13 cellular contexts compared by ENCODE assay signal in genomic region chr9:110835404-110835803, GRCh38.
DNase-seq lines count a peak whose midpoint lies in the region; TF ChIP-seq lines count a peak whose summit lies in the region.
"Had no signal": no experiment of that assay in that cellular context is flagged by ENCODE, and none has a peak within 500 bp of the region (broad histone marks: within the 10 kb centered on the region; RNA-seq: fewer than 3 reads in every experiment).

No MANE protein-coding gene starts in this region.

- H3K27me3 Mint-ChIP-seq in mesothelial cell of epicardium (ENCODE audit: low read depth) (no peaks in the 10 kb centered on the region), CD14-positive monocyte (ENCODE audit: low read depth in 3 of 3) (peaks cover 0 to 3% (median 0%) of the 10 kb centered on the region in 3 donors)

- H3K27ac ChIP-seq in sigmoid colon: no peak overlapping the region
- H3K27ac ChIP-seq: stomach had no signal

- no peak for TF ChIP-seq CTCF in cardiac fibroblast (IDR thresholded peaks at IDR 0.05; ENCODE audit: low read depth, low read length)
- no peak for TF ChIP-seq CTCF in mesothelial cell of epicardium (IDR thresholded peaks at IDR 0.05; ENCODE audit: unreplicated experiment)
- no peak for TF ChIP-seq CTCF in sigmoid colon (IDR thresholded peaks at IDR 0.05)
- TF ChIP-seq CTCF in CD14-positive monocyte (IDR thresholded peaks at IDR 0.05): no peak

- no peak for TF ChIP-seq RAD21 in Ishikawa (IDR thresholded peaks at IDR 0.05; ENCODE audit: low read depth)

- H3K4me1 Mint-ChIP-seq in mesothelial cell of epicardium: peaks cover 14% of the 10 kb centered on the region
- H3K4me1 Mint-ChIP-seq in CD14-positive monocyte: no peaks in the 10 kb centered on the region

- intact Hi-C loops in sigmoid colon (cut with DNase I): no loop called here
- intact Hi-C loops in CD14-positive monocyte (cut with micrococcal nuclease): no loop called here

- H3K27me3 ChIP-seq in sigmoid colon: no peaks in the 10 kb centered on the region
- H3K27me3 ChIP-seq: stomach had no signal

- H3K36me3 ChIP-seq in sigmoid colon: no peaks in the 10 kb centered on the region
- H3K36me3 ChIP-seq: stomach had no signal

- WGBS in sigmoid colon, 2 donors: 81 to 82% methylated on average over 3 of the region's 3 CpGs

- no peak for TF ChIP-seq POLR2A in sigmoid colon (IDR thresholded peaks at IDR 0.05)

- no peaks in the 10 kb centered on the region for H3K4me1 ChIP-seq in sigmoid colon
- H3K4me1 ChIP-seq: stomach had no signal

- H3K36me3 Mint-ChIP-seq in mesothelial cell of epicardium: no peaks in the 10 kb centered on the region
- no peaks in the 10 kb centered on the region for H3K36me3 Mint-ChIP-seq in CD14-positive monocyte

- H3K9me3 Mint-ChIP-seq in mesothelial cell of epicardium (peaks cover 17% of the 10 kb centered on the region), CD14-positive monocyte (peaks cover 0 to 3% (median 0%) of the 10 kb centered on the region in 7 donors)

- H3K4me3 ChIP-seq in cardiac fibroblast (replicated peaks in 1 of 2; ENCODE audit: low read depth in 2 of 2, low read length in 2 of 2) (no peak overlapping the region), sigmoid colon (no peak overlapping the region)
- H3K4me3 ChIP-seq: stomach had no signal

- DNase-seq in AG08396 (ENCODE audit: low spot score) (peak; percentile 68), cardiac fibroblast (ENCODE audit: low read depth in 2 of 2) (peak; percentile 82 to 91), mesothelial cell of epicardium (ENCODE audit: low spot score in 2 of 2, unreplicated experiment in 2 of 2) (no peak), GOT3 (lab: John Stamatoyannopoulos, UW) (no peak), sigmoid colon (no peak), CD14-positive monocyte (ENCODE audit: low spot score) (no peak)
- no peak for DNase-seq in stimulated activated CD4-positive, alpha-beta T cell treated with anti-CD3 and anti-CD28 coated beads, Interleukin-12 subunit alpha, Interleukin-12 subunit beta, amount 100 ng/mL, for 4 hours
- DNase-seq: foreskin melanocyte; KBM-7; NCI-H2081 treated with DMSO at 0.1 percent for 48 hours; stimulated activated CD4-positive, alpha-beta T cell treated with anti-CD3 and anti-CD28 coated beads, Interleukin-2, amount 100 ng/mL, for 48 hours; stomach had no signal

- H3K4me3 Mint-ChIP-seq in mesothelial cell of epicardium (no peak overlapping the region), CD14-positive monocyte (no peak overlapping the region)

- no peaks in the 10 kb centered on the region for H3K9me3 ChIP-seq in sigmoid colon
- H3K9me3 ChIP-seq: stomach had no signal

- H3K27ac Mint-ChIP-seq in mesothelial cell of epicardium: peak overlapping the region; percentile 92
- H3K27ac Mint-ChIP-seq in CD14-positive monocyte: no peak overlapping the region

- TF ChIP-seq EP300 in Ishikawa (IDR thresholded peaks at IDR 0.05; ENCODE audit: borderline replicate concordance) (no peak), sigmoid colon (IDR thresholded peaks at IDR 0.05) (no peak)

TF ChIP-seq in Ishikawa, 13 proteins besides CTCF, POLR2A, EP300 and RAD21:
- no peak for TF ChIP-seq USF1 (IDR thresholded peaks at IDR 0.05)
- peak; percentile 76 for TF ChIP-seq TEAD4 (IDR thresholded peaks at IDR 0.05)
- TF ChIP-seq NFIC (IDR thresholded peaks at IDR 0.05): no peak
- no peak for TF ChIP-seq MAX (IDR thresholded peaks at IDR 0.05)

Comparison
In these comparisons a context has a peak if more than half of its experiments do, and no peak if none do; other contexts are left out.
1. DNase-seq: peak in AG08396 (single experiment) and cardiac fibroblast (2 of 2); none in mesothelial cell of epicardium (0 of 2), GOT3 (single experiment), sigmoid colon (single experiment), CD14-positive monocyte (single experiment) and stimulated activated CD4-positive, alpha-beta T cell treated with anti-CD3 and anti-CD28 coated beads, Interleukin-12 subunit alpha, Interleukin-12 subunit beta, amount 100 ng/mL, for 4 hours (single experiment).